In the genomic region with DNA sequence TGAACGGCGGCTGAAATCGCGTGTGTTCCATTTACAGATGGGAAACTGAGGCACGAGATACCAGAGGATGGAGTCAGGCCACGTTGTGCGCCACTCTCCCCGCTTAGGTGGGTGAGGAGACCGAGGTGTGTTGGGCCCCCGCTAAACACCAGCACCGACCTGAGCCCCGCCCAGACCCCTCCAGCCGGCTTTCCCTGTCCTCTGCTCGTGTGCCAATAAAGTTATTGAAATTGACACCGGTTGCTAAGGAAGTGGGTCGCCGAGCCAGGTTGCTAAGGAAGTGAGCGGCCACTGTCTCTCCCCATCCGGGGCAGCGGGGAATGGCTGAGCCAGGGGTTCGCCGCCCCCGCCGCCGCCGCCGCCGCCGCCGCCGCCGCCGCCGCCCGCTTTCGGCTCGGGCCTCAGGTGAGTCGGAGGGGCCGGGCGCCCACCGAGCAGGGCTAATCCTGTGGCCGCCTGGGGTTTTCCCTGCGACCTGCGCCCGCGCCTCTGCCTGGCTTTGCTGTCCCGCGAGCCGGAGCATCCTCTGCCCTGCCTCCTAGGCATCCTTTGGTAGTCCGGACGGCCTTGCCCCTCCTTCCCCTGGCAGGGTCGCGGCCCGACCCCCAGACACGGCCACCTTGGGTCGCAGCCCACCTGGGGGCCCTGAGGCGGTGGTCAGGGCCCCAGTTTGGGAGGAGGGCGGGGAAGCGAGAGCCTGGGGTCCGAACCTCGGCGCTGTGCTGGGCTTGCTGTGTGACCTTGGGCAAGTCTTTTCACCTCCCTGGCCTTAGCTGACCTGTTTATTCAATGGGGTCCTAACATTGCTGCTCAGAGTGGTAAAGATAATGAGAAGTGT, we compare ENCODE assay signal across 1 cellular context.
TF ChIP-seq lines count a peak whose summit lies in the region.

A gene (plus strand): TSS at position 291 of the 838 bp plus-strand sequence. CDS start 32,127 bp downstream, outside the sequence.

TF ChIP-seq in GM12878, 131 proteins besides CTCF, POLR2A, EP300 and RAD21 (continued from another document):
- TF ChIP-seq, protein P1, sequence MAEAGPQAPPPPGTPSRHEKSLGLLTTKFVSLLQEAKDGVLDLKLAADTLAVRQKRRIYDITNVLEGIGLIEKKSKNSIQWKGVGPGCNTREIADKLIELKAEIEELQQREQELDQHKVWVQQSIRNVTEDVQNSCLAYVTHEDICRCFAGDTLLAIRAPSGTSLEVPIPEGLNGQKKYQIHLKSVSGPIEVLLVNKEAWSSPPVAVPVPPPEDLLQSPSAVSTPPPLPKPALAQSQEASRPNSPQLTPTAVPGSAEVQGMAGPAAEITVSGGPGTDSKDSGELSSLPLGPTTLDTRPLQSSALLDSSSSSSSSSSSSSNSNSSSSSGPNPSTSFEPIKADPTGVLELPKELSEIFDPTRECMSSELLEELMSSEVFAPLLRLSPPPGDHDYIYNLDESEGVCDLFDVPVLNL (IDR thresholded peaks at IDR 0.05; ENCODE audit: low read depth, low read length), result no peak
- no peak; the same call in 1 of the 2 replicates for TF ChIP-seq TBL1XR1 (IDR thresholded peaks at IDR 0.05; ENCODE audit: low read depth, low read length)
- TF ChIP-seq, protein P2, sequence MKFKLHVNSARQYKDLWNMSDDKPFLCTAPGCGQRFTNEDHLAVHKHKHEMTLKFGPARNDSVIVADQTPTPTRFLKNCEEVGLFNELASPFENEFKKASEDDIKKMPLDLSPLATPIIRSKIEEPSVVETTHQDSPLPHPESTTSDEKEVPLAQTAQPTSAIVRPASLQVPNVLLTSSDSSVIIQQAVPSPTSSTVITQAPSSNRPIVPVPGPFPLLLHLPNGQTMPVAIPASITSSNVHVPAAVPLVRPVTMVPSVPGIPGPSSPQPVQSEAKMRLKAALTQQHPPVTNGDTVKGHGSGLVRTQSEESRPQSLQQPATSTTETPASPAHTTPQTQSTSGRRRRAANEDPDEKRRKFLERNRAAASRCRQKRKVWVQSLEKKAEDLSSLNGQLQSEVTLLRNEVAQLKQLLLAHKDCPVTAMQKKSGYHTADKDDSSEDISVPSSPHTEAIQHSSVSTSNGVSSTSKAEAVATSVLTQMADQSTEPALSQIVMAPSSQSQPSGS (IDR thresholded peaks at IDR 0.05; ENCODE audit: low read length), result no peak
- TF ChIP-seq MTA3 (IDR thresholded peaks at IDR 0.05; ENCODE audit: borderline replicate concordance, low read length), result no peak
- TF ChIP-seq, protein P3, sequence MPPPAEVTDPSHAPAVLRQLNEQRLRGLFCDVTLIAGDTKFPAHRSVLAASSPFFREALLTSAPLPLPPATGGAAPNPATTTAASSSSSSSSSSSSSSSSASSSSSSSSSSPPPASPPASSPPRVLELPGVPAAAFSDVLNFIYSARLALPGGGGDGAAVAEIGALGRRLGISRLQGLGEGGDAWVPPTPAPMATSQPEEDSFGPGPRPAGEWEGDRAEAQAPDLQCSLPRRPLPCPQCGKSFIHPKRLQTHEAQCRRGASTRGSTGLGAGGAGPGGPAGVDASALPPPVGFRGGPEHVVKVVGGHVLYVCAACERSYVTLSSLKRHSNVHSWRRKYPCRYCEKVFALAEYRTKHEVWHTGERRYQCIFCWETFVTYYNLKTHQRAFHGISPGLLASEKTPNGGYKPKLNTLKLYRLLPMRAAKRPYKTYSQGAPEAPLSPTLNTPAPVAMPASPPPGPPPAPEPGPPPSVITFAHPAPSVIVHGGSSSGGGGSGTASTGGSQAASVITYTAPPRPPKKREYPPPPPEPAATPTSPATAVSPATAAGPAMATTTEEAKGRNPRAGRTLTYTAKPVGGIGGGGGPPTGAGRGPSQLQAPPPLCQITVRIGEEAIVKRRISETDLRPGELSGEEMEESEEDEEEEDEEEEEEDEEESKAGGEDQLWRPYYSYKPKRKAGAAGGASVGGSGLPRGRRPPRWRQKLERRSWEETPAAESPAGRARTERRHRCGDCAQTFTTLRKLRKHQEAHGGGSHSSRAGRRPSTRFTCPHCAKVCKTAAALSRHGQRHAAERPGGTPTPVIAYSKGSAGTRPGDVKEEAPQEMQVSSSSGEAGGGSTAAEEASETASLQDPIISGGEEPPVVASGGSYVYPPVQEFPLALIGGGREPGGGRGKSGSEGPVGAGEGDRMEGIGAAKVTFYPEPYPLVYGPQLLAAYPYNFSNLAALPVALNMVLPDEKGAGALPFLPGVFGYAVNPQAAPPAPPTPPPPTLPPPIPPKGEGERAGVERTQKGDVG (CRISPR knock-in tag; IDR thresholded peaks at IDR 0.05), result no peak
- TF ChIP-seq, protein P4, sequence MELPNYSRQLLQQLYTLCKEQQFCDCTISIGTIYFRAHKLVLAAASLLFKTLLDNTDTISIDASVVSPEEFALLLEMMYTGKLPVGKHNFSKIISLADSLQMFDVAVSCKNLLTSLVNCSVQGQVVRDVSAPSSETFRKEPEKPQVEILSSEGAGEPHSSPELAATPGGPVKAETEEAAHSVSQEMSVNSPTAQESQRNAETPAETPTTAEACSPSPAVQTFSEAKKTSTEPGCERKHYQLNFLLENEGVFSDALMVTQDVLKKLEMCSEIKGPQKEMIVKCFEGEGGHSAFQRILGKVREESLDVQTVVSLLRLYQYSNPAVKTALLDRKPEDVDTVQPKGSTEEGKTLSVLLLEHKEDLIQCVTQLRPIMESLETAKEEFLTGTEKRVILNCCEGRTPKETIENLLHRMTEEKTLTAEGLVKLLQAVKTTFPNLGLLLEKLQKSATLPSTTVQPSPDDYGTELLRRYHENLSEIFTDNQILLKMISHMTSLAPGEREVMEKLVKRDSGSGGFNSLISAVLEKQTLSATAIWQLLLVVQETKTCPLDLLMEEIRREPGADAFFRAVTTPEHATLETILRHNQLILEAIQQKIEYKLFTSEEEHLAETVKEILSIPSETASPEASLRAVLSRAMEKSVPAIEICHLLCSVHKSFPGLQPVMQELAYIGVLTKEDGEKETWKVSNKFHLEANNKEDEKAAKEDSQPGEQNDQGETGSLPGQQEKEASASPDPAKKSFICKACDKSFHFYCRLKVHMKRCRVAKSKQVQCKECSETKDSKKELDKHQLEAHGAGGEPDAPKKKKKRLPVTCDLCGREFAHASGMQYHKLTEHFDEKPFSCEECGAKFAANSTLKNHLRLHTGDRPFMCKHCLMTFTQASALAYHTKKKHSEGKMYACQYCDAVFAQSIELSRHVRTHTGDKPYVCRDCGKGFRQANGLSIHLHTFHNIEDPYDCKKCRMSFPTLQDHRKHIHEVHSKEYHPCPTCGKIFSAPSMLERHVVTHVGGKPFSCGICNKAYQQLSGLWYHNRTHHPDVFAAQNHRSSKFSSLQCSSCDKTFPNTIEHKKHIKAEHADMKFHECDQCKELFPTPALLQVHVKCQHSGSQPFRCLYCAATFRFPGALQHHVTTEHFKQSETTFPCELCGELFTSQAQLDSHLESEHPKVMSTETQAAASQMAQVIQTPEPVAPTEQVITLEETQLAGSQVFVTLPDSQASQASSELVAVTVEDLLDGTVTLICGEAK (IDR thresholded peaks at IDR 0.05; ENCODE audit: borderline replicate concordance), result peak; percentile 100
- TF ChIP-seq, protein P5, sequence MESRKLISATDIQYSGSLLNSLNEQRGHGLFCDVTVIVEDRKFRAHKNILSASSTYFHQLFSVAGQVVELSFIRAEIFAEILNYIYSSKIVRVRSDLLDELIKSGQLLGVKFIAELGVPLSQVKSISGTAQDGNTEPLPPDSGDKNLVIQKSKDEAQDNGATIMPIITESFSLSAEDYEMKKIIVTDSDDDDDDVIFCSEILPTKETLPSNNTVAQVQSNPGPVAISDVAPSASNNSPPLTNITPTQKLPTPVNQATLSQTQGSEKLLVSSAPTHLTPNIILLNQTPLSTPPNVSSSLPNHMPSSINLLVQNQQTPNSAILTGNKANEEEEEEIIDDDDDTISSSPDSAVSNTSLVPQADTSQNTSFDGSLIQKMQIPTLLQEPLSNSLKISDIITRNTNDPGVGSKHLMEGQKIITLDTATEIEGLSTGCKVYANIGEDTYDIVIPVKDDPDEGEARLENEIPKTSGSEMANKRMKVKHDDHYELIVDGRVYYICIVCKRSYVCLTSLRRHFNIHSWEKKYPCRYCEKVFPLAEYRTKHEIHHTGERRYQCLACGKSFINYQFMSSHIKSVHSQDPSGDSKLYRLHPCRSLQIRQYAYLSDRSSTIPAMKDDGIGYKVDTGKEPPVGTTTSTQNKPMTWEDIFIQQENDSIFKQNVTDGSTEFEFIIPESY (IDR thresholded peaks at IDR 0.05), result no peak
- TF ChIP-seq CEBPB (IDR thresholded peaks at IDR 0.05; ENCODE audit: borderline replicate concordance in 1 of 2, low read depth in 2 of 2, low read length in 2 of 2), result no peak
- TF ChIP-seq FOS (IDR thresholded peaks at IDR 0.05; ENCODE audit: borderline replicate concordance, extremely low read depth, insufficient read length), result no peak
- peak; percentile 74 for TF ChIP-seq HCFC1 (IDR thresholded peaks at IDR 0.05; ENCODE audit: low read length)
- TF ChIP-seq, protein P6, sequence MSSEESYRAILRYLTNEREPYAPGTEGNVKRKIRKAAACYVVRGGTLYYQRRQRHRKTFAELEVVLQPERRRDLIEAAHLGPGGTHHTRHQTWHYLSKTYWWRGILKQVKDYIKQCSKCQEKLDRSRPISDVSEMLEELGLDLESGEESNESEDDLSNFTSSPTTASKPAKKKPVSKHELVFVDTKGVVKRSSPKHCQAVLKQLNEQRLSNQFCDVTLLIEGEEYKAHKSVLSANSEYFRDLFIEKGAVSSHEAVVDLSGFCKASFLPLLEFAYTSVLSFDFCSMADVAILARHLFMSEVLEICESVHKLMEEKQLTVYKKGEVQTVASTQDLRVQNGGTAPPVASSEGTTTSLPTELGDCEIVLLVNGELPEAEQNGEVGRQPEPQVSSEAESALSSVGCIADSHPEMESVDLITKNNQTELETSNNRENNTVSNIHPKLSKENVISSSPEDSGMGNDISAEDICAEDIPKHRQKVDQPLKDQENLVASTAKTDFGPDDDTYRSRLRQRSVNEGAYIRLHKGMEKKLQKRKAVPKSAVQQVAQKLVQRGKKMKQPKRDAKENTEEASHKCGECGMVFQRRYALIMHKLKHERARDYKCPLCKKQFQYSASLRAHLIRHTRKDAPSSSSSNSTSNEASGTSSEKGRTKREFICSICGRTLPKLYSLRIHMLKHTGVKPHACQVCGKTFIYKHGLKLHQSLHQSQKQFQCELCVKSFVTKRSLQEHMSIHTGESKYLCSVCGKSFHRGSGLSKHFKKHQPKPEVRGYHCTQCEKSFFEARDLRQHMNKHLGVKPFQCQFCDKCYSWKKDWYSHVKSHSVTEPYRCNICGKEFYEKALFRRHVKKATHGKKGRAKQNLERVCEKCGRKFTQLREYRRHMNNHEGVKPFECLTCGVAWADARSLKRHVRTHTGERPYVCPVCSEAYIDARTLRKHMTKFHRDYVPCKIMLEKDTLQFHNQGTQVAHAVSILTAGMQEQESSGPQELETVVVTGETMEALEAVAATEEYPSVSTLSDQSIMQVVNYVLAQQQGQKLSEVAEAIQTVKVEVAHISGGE (CRISPR knock-in tag; IDR thresholded peaks at IDR 0.05), result no peak
- TF ChIP-seq, protein P7, sequence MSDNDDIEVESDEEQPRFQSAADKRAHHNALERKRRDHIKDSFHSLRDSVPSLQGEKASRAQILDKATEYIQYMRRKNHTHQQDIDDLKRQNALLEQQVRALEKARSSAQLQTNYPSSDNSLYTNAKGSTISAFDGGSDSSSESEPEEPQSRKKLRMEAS (IDR thresholded peaks at IDR 0.05; ENCODE audit: low read depth, low read length), result no peak
- no peak for TF ChIP-seq JUNB (IDR thresholded peaks at IDR 0.05)
- peak; percentile 88 for TF ChIP-seq NR2C1 (IDR thresholded peaks at IDR 0.05)
- TF ChIP-seq, protein P8, sequence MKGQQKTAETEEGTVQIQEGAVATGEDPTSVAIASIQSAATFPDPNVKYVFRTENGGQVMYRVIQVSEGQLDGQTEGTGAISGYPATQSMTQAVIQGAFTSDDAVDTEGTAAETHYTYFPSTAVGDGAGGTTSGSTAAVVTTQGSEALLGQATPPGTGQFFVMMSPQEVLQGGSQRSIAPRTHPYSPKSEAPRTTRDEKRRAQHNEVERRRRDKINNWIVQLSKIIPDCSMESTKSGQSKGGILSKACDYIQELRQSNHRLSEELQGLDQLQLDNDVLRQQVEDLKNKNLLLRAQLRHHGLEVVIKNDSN (IDR thresholded peaks at IDR 0.05; ENCODE audit: borderline replicate concordance, extremely low read length, insufficient read depth, low read depth, low read length), result no peak
- TF ChIP-seq SIN3A (IDR thresholded peaks at IDR 0.05; ENCODE audit: low read depth, low read length), result peak; percentile 93; the same call in 1 of the 2 replicates
- TF ChIP-seq BMI1 (IDR thresholded peaks at IDR 0.05; ENCODE audit: borderline replicate concordance), result peak; percentile 96
- no peak; the same call in 1 of the 2 replicates for TF ChIP-seq SMARCA5 (IDR thresholded peaks at IDR 0.05)
- no peak for TF ChIP-seq RELA (IDR thresholded peaks at IDR 0.05; ENCODE audit: borderline replicate concordance, partially characterized antibody)
- TF ChIP-seq KLF5 (IDR thresholded peaks at IDR 0.05; ENCODE audit: partially characterized antibody), result no peak
- no peak for TF ChIP-seq NFYA (IDR thresholded peaks at IDR 0.05; ENCODE audit: borderline replicate concordance, low read depth, low read length)
- peak; percentile 12; the same call in 1 of the 2 replicates for TF ChIP-seq ATF7 (IDR thresholded peaks at IDR 0.05; ENCODE audit: low read depth)
- TF ChIP-seq, protein P9, sequence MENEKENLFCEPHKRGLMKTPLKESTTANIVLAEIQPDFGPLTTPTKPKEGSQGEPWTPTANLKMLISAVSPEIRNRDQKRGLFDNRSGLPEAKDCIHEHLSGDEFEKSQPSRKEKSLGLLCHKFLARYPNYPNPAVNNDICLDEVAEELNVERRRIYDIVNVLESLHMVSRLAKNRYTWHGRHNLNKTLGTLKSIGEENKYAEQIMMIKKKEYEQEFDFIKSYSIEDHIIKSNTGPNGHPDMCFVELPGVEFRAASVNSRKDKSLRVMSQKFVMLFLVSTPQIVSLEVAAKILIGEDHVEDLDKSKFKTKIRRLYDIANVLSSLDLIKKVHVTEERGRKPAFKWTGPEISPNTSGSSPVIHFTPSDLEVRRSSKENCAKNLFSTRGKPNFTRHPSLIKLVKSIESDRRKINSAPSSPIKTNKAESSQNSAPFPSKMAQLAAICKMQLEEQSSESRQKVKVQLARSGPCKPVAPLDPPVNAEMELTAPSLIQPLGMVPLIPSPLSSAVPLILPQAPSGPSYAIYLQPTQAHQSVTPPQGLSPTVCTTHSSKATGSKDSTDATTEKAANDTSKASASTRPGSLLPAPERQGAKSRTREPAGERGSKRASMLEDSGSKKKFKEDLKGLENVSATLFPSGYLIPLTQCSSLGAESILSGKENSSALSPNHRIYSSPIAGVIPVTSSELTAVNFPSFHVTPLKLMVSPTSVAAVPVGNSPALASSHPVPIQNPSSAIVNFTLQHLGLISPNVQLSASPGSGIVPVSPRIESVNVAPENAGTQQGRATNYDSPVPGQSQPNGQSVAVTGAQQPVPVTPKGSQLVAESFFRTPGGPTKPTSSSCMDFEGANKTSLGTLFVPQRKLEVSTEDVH (IDR thresholded peaks at IDR 0.05; ENCODE audit: low read depth, partially characterized antibody), result peak; percentile 66
- peak; percentile 99 for TF ChIP-seq TARDBP (IDR thresholded peaks at IDR 0.05; ENCODE audit: borderline replicate concordance)
